8 cellular contexts compared by ENCODE assay signal in the genomic region with DNA sequence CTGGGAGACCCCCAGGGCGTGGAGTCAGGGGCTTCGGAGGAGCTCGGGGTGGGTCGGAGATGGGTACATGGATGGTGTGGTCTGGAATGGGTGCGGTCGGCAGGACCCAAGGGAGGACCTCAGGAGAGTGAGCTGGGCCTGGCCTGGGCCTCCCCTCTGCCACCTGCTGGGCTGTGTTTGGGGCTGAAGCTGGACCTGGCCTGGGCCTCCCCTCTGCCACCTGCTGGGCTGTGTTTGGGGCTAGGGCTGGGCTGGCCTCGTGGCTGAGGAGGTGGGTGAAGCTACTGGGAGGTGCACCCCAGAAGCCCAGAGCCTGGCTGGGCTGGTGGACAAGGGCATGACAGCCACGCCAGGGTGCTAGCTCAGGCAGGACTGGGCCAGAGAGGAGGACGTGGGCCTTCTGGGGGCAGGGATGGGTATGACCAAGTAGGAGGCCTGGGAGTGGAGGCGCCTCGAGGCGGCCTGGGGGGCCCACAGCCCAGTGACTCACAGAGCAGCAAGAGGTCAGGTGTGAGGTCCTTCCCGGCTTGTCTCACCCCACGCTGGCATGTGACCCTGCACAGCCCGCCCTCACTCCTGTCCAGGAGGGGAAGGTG. TPM values are rescaled to one million over a fixed set of nuclear protein-coding genes. Genes with fewer than 3 reads are reported as not detected.
DNase-seq lines count a peak whose midpoint lies in the region; ATAC-seq and TF ChIP-seq lines count a peak whose summit lies in the region.

No MANE protein-coding gene starts in this region.

- CTCF ChIA-PET in GM10248 (lab: Yijun Ruan, JAX) (interaction anchor here (0.9 to 5.6 kb wide), 7 partner anchors 8 to 69 kb away, joined by 4 to 34 read pairs (median 5); no protein-coding TSS in a partner anchor), Panc1 (lab: Charles Lee) (interaction anchor here (0.7 to 1.5 kb wide), 5 partner anchors 8 to 34 kb away, joined by 3 to 10 read pairs (median 3); no protein-coding TSS in a partner anchor)

- H3K27ac ChIP-seq in Panc1 (ENCODE audit: low read length) = peak overlapping the region; percentile 46
- no peak overlapping the region for H3K27ac ChIP-seq in psoas muscle
- H3K27ac ChIP-seq in sigmoid colon = no peak overlapping the region

- peaks cover 47% of the 10 kb centered on the region for H3K4me1 ChIP-seq in Panc1 (ENCODE audit: control insufficient read depth, insufficient read depth, low read length)
- peaks cover 26% of the 10 kb centered on the region for H3K4me1 ChIP-seq in psoas muscle
- peaks cover 0 to 49% (median 45%) of the 10 kb centered on the region in 4 donors for H3K4me1 ChIP-seq in sigmoid colon

- DNase-seq in GM10248 (ENCODE audit: extremely low spot score) = no peak
- no peak for DNase-seq in Panc1 (ENCODE audit: low read depth, low spot score)
- DNase-seq in psoas muscle = no peak
- DNase-seq in sigmoid colon = no peak

- ATAC-seq in Panc1 (peak; percentile 58), esophagus mucosa (peak; percentile 56), psoas muscle (peak; percentile 51 to 68 (median 62)), GM19351 (IDR thresholded peaks at IDR 0.05; ENCODE audit: unreplicated experiment) (no peak), HG03039 (IDR thresholded peaks at IDR 0.05; ENCODE audit: unreplicated experiment) (no peak), HG03565 (IDR thresholded peaks at IDR 0.05; ENCODE audit: unreplicated experiment) (no peak)

- intact Hi-C loops in Panc1 (cut with micrococcal nuclease; ENCODE audit: unreplicated experiment) = no loop called here
- intact Hi-C loops in psoas muscle (cut with DNase I) = no loop called here
- intact Hi-C loops in sigmoid colon (cut with DNase I) = no loop called here

- no TSS peak for BruUV-seq in Panc1 (replicated peaks; lab: Mats Ljungman, UMichigan)

- POLR2A ChIA-PET in GM10248 (lab: Yijun Ruan, JAX) = no interaction called here
- POLR2A ChIA-PET in Panc1 (lab: Charles Lee) = no interaction called here

- H3K27me3 ChIP-seq in Panc1 (ENCODE audit: control insufficient read depth, insufficient read depth, low read length) (no peaks in the 10 kb centered on the region), psoas muscle (ENCODE audit: insufficient read depth in 3 of 3, low read length in 2 of 3) (peaks cover 0 to 86% (median 36%) of the 10 kb centered on the region in 3 donors), sigmoid colon (peaks cover 58 to 91% (median 81%) of the 10 kb centered on the region in 3 donors)

- TF ChIP-seq EP300 in sigmoid colon (IDR thresholded peaks at IDR 0.05) = no peak

- H3K36me3 ChIP-seq in Panc1 (ENCODE audit: control insufficient read depth, insufficient read depth, low read length) = no peaks in the 10 kb centered on the region
- H3K36me3 ChIP-seq in psoas muscle (ENCODE audit: insufficient read depth in 1 of 2, low read depth in 1 of 2) = no peaks in the 10 kb centered on the region
- H3K36me3 ChIP-seq in sigmoid colon = no peaks in the 10 kb centered on the region

- no peak for TF ChIP-seq POLR2A in sigmoid colon (IDR thresholded peaks at IDR 0.05)

- no peaks in the 10 kb centered on the region for H3K9me3 ChIP-seq in Panc1 (ENCODE audit: control insufficient read depth, insufficient read depth, low read depth, low read length)
- H3K9me3 ChIP-seq in psoas muscle = no peaks in the 10 kb centered on the region
- no peaks in the 10 kb centered on the region for H3K9me3 ChIP-seq in sigmoid colon

- H3K4me3 ChIP-seq in Panc1 (ENCODE audit: low read depth in 2 of 2, low read length in 2 of 2) (no peak overlapping the region), psoas muscle (no peak overlapping the region), sigmoid colon (no peak overlapping the region)

- in situ Hi-C loops in Panc1 (cut with HindIII; ENCODE audit: low pct_unique_long_range_greater_than_20kb, low sequenced_read_pairs) = no loop called here

- 64 to 74% (median 69%) methylated on average over 12 to 15 of the region's 15 CpGs for WGBS in psoas muscle, 3 donors
- 45 to 74% methylated on average over 15 of the region's 15 CpGs for WGBS in sigmoid colon, 2 donors

- TF ChIP-seq CTCF in GM10248 (IDR thresholded peaks at IDR 0.05; ENCODE audit: control extremely low read depth, extremely low read depth, low read depth, missing control alignments) (peak; percentile 78), Panc1 (IDR thresholded peaks at IDR 0.05) (peak; percentile 93), psoas muscle (IDR thresholded peaks at IDR 0.05) (peak; percentile 42), sigmoid colon (IDR thresholded peaks at IDR 0.05) (peak in 2 of 4 experiments; percentile 15 to 54)

RNA-seq across cellular contexts. Expression of a gene that starts 14.5 kb away (rescaled TPM):
- 51.8 TPM for total RNA-seq in Panc1 (2021; ENCODE audit: unreplicated experiment)
- 50.7 TPM for polyA plus RNA-seq in Panc1 (2012; ENCODE audit: insufficient read length)
- total RNA-seq in esophagus mucosa = 0.52 TPM
- 1 to 10 TPM in 2 of 4 donors, under 1 TPM in 1, not detected in 1; 0.37 to 6.9 (median 1.5) TPM for total RNA-seq in psoas muscle
- polyA plus RNA-seq in psoas muscle = 1 to 10 TPM in 1 of 3 donors, under 1 TPM in 2; 0.28 to 1.5 (median 0.58) TPM
- total RNA-seq in sigmoid colon = 1 to 10 TPM; 2.1 to 4.6 (median 4.2) TPM
- polyA plus RNA-seq in sigmoid colon = 1 to 10 TPM in 2 of 3 donors, under 1 TPM in 1; 0.60 to 4.9 (median 3.7) TPM

RNA-seq across cellular contexts. Expression of a gene that starts 20.9 kb away (rescaled TPM):
- 193 TPM for total RNA-seq in Panc1 (2021; ENCODE audit: unreplicated experiment)
- 179 TPM for polyA plus RNA-seq in Panc1 (2012; ENCODE audit: insufficient read length)
- 68.1 TPM for total RNA-seq in esophagus mucosa
- total RNA-seq in psoas muscle = 10 to 100 TPM; 61.4 to 87.0 (median 82.7) TPM
- 100 to 1,000 TPM in 1 of 3 donors, 10 to 100 TPM in 2; 78.1 to 106 (median 92.7) TPM for polyA plus RNA-seq in psoas muscle
- total RNA-seq in sigmoid colon = 10 to 100 TPM; 26.0 to 32.6 (median 27.8) TPM
- 10 to 100 TPM; 25.4 to 81.6 (median 25.8) TPM for polyA plus RNA-seq in sigmoid colon

RNA-seq across cellular contexts. Expression of a gene that starts 22.2 kb away (rescaled TPM):
- total RNA-seq in Panc1 (2021; ENCODE audit: unreplicated experiment) (58.8 TPM), esophagus mucosa (5.8 TPM), psoas muscle (1 to 10 TPM; 2.1 to 3.8 (median 3.0) TPM), sigmoid colon (10 to 100 TPM in 1 of 4 donors, 1 to 10 TPM in 3; 4.5 to 10.5 (median 5.1) TPM)
- 82.0 TPM for polyA plus RNA-seq in Panc1 (2012; ENCODE audit: insufficient read length)
- polyA plus RNA-seq in psoas muscle (1 to 10 TPM; 3.4 to 5.5 (median 4.1) TPM), sigmoid colon (10 to 100 TPM in 1 of 3 donors, 1 to 10 TPM in 1, under 1 TPM in 1; 0.69 to 10.8 (median 1.2) TPM)

RNA-seq across cellular contexts. Expression of a gene that starts 28.1 kb away (rescaled TPM):
- 9.8 TPM for total RNA-seq in Panc1 (2021; ENCODE audit: unreplicated experiment)
- polyA plus RNA-seq in Panc1 (2012; ENCODE audit: insufficient read length) = 12.0 TPM
- total RNA-seq in esophagus mucosa = 26.4 TPM
- not detected for total RNA-seq in psoas muscle
- polyA plus RNA-seq in psoas muscle = under 1 TPM in 1 of 3 donors, not detected in 2; 0.03 TPM
- not detected for total RNA-seq in sigmoid colon
- polyA plus RNA-seq in sigmoid colon = 1 to 10 TPM in 1 of 3 donors, under 1 TPM in 1, not detected in 1; 0.46 to 1.5 TPM

RNA-seq across cellular contexts. Expression of a gene that starts 43.7 kb away (rescaled TPM):
- 1.5 TPM for total RNA-seq in Panc1 (2021; ENCODE audit: unreplicated experiment)
- 4.7 TPM for polyA plus RNA-seq in Panc1 (2012; ENCODE audit: insufficient read length)
- not detected for total RNA-seq in esophagus mucosa
- 100 to 1,000 TPM in 2 of 4 donors, 10 to 100 TPM in 2; 13.9 to 249 (median 109) TPM for total RNA-seq in psoas muscle
- 100 to 1,000 TPM in 1 of 3 donors, 10 to 100 TPM in 2; 38.1 to 239 (median 58.5) TPM for polyA plus RNA-seq in psoas muscle
- under 1 TPM in 1 of 4 donors, not detected in 3; under 0.01 TPM for total RNA-seq in sigmoid colon
- polyA plus RNA-seq in sigmoid colon = under 1 TPM in 2 of 3 donors, not detected in 1; 0.16 to 0.69 TPM

Comparison
In these comparisons a context has a peak if more than half of its experiments do, and no peak if none do; other contexts are left out.
1. ATAC-seq: peak in Panc1 (single experiment), esophagus mucosa (single experiment) and psoas muscle (4 of 4); none in GM19351 (single experiment), HG03039 (single experiment) and HG03565 (single experiment).